Comparison of ENCODE assay signal across 10 cellular contexts in the genomic region with DNA sequence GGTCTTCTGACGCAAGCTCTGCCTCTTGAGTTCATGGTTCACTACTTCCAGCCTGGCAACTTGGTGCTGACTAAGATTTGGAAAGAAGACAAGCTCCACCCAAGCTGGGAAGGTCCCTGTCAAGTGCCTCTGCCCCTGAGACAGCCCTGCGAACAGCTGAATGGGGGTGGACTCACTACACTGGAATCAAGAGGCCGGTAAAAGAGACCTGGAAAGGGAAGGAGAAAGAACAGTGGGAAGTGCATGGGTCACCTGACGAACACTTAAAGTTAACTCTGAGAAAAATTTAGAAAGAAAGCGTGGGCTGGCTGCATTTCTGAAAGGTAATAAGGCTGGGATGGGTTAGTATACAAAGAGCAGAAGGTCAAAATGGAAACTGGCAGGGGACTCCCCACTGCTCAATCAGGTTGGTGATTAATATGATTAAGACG. TPM values are rescaled to one million over a fixed set of nuclear protein-coding genes. Genes with fewer than 3 reads are reported as not detected.
A peak's percentile ranks its signal among the peaks of the same experiment; 100 is the strongest.
DNase-seq lines count a peak whose midpoint lies in the region; ATAC-seq and TF ChIP-seq lines count a peak whose summit lies in the region.
"Had no signal": no experiment of that assay in that cellular context is flagged by ENCODE, and none has a peak within 500 bp of the region (broad histone marks: within the 10 kb centered on the region; RNA-seq: fewer than 3 reads in every experiment).

No MANE protein-coding gene starts in this region.

- TF ChIP-seq CTCF in progenitor cell of endocrine pancreas (IDR thresholded peaks at IDR 0.05; ENCODE audit: unreplicated experiment), result no peak
- TF ChIP-seq CTCF in osteocyte (IDR thresholded peaks at IDR 0.05), result no peak

- H3K27ac ChIP-seq in adipose tissue (ENCODE audit: low read depth, low read length), result peak overlapping the region; percentile 15

- no peak overlapping the region for H3K4me3 Mint-ChIP-seq in progenitor cell of endocrine pancreas (ENCODE audit: low read depth)
- no peak overlapping the region for H3K4me3 Mint-ChIP-seq in osteocyte (ENCODE audit: unreplicated experiment)

- intact Hi-C loops in left colon (cut with DNase I, micrococcal nuclease), result no loop called here

- 53 to 60% (median 58%) methylated on average over 6 of the region's 6 CpGs for WGBS in adipose tissue, 3 donors

- peak; percentile 96 for ATAC-seq in GM18870 (IDR thresholded peaks at IDR 0.05; ENCODE audit: unreplicated experiment)
- ATAC-seq in HG02610 (IDR thresholded peaks at IDR 0.05; ENCODE audit: unreplicated experiment), result peak; percentile 95
- no peak for ATAC-seq in left colon

- DNase-seq in progenitor cell of endocrine pancreas (ENCODE audit: low spot score, unreplicated experiment) (no peak), amniotic stem cell (lab: John Stamatoyannopoulos, UW) (no peak), dedifferentiated amniotic fluid mesenchymal stem cell (ENCODE audit: extremely low spot score) (no peak), left colon (no peak), osteocyte (ENCODE audit: extremely low spot score, unreplicated experiment) (no peak)
- DNase-seq: NCI-H187 treated with DMSO at 0.1 percent for 48 hours had no signal

- peaks cover 2% of the 10 kb centered on the region for H3K36me3 Mint-ChIP-seq in progenitor cell of endocrine pancreas (ENCODE audit: insufficient read depth)
- peaks cover 2% of the 10 kb centered on the region for H3K36me3 Mint-ChIP-seq in osteocyte (ENCODE audit: unreplicated experiment)
- H3K36me3 Mint-ChIP-seq: brain had no signal

- H3K4me1 Mint-ChIP-seq in progenitor cell of endocrine pancreas (ENCODE audit: low read depth) (peaks cover 18% of the 10 kb centered on the region), osteocyte (ENCODE audit: unreplicated experiment) (peaks cover 38% of the 10 kb centered on the region)

- H3K27me3 Mint-ChIP-seq in progenitor cell of endocrine pancreas (peaks cover 14% of the 10 kb centered on the region), osteocyte (ENCODE audit: unreplicated experiment) (no peaks in the 10 kb centered on the region)

- H3K9me3 Mint-ChIP-seq in progenitor cell of endocrine pancreas (ENCODE audit: low read depth), result peaks cover 4% of the 10 kb centered on the region
- H3K9me3 Mint-ChIP-seq in osteocyte (ENCODE audit: unreplicated experiment), result no peaks in the 10 kb centered on the region

- H3K27ac Mint-ChIP-seq in progenitor cell of endocrine pancreas (peak overlapping the region; percentile 76), osteocyte (ENCODE audit: unreplicated experiment) (no peak overlapping the region)

RNA-seq across cellular contexts. Expression of a gene that starts 26.1 kb away (rescaled TPM):
- polyA plus RNA-seq in adipose tissue, result 10 to 100 TPM in 2 of 3 donors, 1 to 10 TPM in 1; 8.4 to 11.7 (median 11.7) TPM
- total RNA-seq in progenitor cell of endocrine pancreas (56.0 and 59.5 TPM in 2 replicates), left colon (10 to 100 TPM; 11.4 to 14.1 TPM), osteocyte (39.8 and 43.0 TPM in 2 replicates)

RNA-seq across cellular contexts. Expression of a gene that starts 58.2 kb away (rescaled TPM):
- 1 to 10 TPM in 2 of 3 donors, under 1 TPM in 1; 0.60 to 7.2 (median 3.9) TPM for polyA plus RNA-seq in adipose tissue
- total RNA-seq in progenitor cell of endocrine pancreas (0.38 TPM in 1 of 2 replicates, not detected in the other), left colon (1 to 10 TPM in 1 of 2 donors, under 1 TPM in 1; 0.61 to 2.7 TPM), osteocyte (0.16 and 0.44 TPM in 2 replicates)
